ENCODE assay signal across 14 cellular contexts in genomic region chr1:92837062-92837461, GRCh38. TPM values are rescaled to one million over a fixed set of nuclear protein-coding genes. Genes with fewer than 3 reads are reported as not detected.
DNase-seq lines count a peak whose midpoint lies in the region; ATAC-seq, FAIRE-seq and TF ChIP-seq lines count a peak whose summit lies in the region.
"Had no signal": no experiment of that assay in that cellular context is flagged by ENCODE, and none has a peak within 500 bp of the region (broad histone marks: within the 10 kb centered on the region; RNA-seq: fewer than 3 reads in every experiment).

No MANE protein-coding gene starts in this region.

- POLR2A ChIA-PET in CD8-positive, alpha-beta memory T cell (lab: Charles Lee): interaction anchor here (1.5 kb wide), 1 partner anchor 125 kb away, joined by 14 read pairs; no protein-coding TSS in a partner anchor
- POLR2A ChIA-PET in activated B cell treated with CpG ODN at 0.5 μM for 24 hours (lab: Charles Lee): interaction anchor here (0.6 kb wide), 1 partner anchor 9 kb away, joined by 3 read pairs; no protein-coding TSS in a partner anchor

- TF ChIP-seq CTCF in AG10803 (conservative IDR thresholded peaks at IDR 0.05; ENCODE audit: low read length) (no peak), activated B cell treated with CpG ODN at 0.5 μM for 24 hours (IDR thresholded peaks at IDR 0.05) (no peak), keratinocyte (optimal IDR thresholded peaks at IDR 0.05 in 1 of 3, IDR thresholded peaks at IDR 0.05 in 1 of 3, conservative IDR thresholded peaks at IDR 0.05 in 1 of 3; ENCODE audit: extremely low read depth in 1 of 3, insufficient read depth in 2 of 3, low read length in 3 of 3) (no peak), heart right ventricle (IDR thresholded peaks at IDR 0.05) (no peak)

- H3K27me3 ChIP-seq in CD8-positive, alpha-beta memory T cell (ENCODE audit: insufficient read depth, low read length, poor library complexity, severe bottlenecking): no peaks in the 10 kb centered on the region
- H3K27me3 ChIP-seq in keratinocyte (ENCODE audit: control insufficient read depth, extremely low read depth, insufficient read depth, low read length) (no peaks in the 10 kb centered on the region), heart right ventricle (no peaks in the 10 kb centered on the region)
- H3K27me3 ChIP-seq: hepatocyte had no signal

- FAIRE-seq in keratinocyte (lab: Jason Lieb, UNC): no peak

- H3K4me2 ChIP-seq in keratinocyte (ENCODE audit: control insufficient read depth, extremely low read depth, insufficient read depth, low read depth, low read length): peak overlapping the region; percentile 38

- no peaks in the 10 kb centered on the region for H3K27me3 Mint-ChIP-seq in CD8-positive, alpha-beta memory T cell
- no peaks in the 10 kb centered on the region for H3K27me3 Mint-ChIP-seq in activated B cell treated with CpG ODN at 0.5 μM for 24 hours

- no peak for ATAC-seq in activated B cell treated with CpG ODN at 0.5 μM for 24 hours (ENCODE audit: low read depth)
- ATAC-seq in heart right ventricle: no peak
- ATAC-seq: activated CD4-positive, CD25-positive, alpha-beta regulatory T cell treated with anti-CD3 and anti-CD28 coated beads, Interleukin-2, amount 50 U/mL, for 24 hours; left ventricle myocardium superior had no signal

- peaks cover 83 to 92% (median 89%) of the 10 kb centered on the region in 3 donors for H3K4me1 Mint-ChIP-seq in CD8-positive, alpha-beta memory T cell
- H3K4me1 Mint-ChIP-seq in activated B cell treated with CpG ODN at 0.5 μM for 24 hours: peaks cover 72% of the 10 kb centered on the region

- H3K4me3 ChIP-seq in AG10803 (ENCODE audit: low read length): no peak overlapping the region
- H3K4me3 ChIP-seq in CD8-positive, alpha-beta memory T cell (ENCODE audit: low read length): no peak overlapping the region
- no peak overlapping the region for H3K4me3 ChIP-seq in keratinocyte (ENCODE audit: control insufficient read depth in 2 of 3, extremely low read depth in 1 of 3, insufficient read depth in 2 of 3, low read depth in 1 of 3, low read length in 3 of 3)
- no peak overlapping the region for H3K4me3 ChIP-seq in heart right ventricle
- H3K4me3 ChIP-seq: hepatocyte had no signal

- peaks cover 51% of the 10 kb centered on the region for H4K20me1 ChIP-seq in keratinocyte (ENCODE audit: control insufficient read depth, extremely low read depth, insufficient read depth, low read length)

- H3K9ac ChIP-seq in keratinocyte (ENCODE audit: control insufficient read depth, extremely low read depth, insufficient read depth, low read length): no peak overlapping the region

- H3K9me3 Mint-ChIP-seq in CD8-positive, alpha-beta memory T cell: peaks cover 0 to 1% (median 0%) of the 10 kb centered on the region in 5 donors
- H3K9me3 Mint-ChIP-seq in activated B cell treated with CpG ODN at 0.5 μM for 24 hours: no peaks in the 10 kb centered on the region

- intact Hi-C loops in activated B cell treated with CpG ODN at 0.5 μM for 24 hours (cut with micrococcal nuclease) (loop anchor here (10.0 kb wide), 1 partner anchor 1038 kb away; the partner anchor contains the start of gene DNTTIP2), heart right ventricle (cut with DNase I) (loop anchor here in 1 of 10 donors (10.0 kb wide), 1 partner anchor 1038 kb away; the partner anchor contains the start of gene DNTTIP2)

- no peaks in the 10 kb centered on the region for H3K9me3 ChIP-seq in CD8-positive, alpha-beta memory T cell (ENCODE audit: low read length)
- H3K9me3 ChIP-seq in keratinocyte (ENCODE audit: control insufficient read depth, low read depth, low read length) (no peaks in the 10 kb centered on the region), heart right ventricle (no peaks in the 10 kb centered on the region)
- H3K9me3 ChIP-seq: Caco-2 had no signal

- H3K9me1 ChIP-seq in keratinocyte (ENCODE audit: control insufficient read depth, extremely low read depth, insufficient read depth, low read length): no peaks in the 10 kb centered on the region

- peak overlapping the region in 7 of 8 donors; percentile 41 to 98 (median 88) for H3K27ac Mint-ChIP-seq in CD8-positive, alpha-beta memory T cell
- H3K27ac Mint-ChIP-seq in activated B cell treated with CpG ODN at 0.5 μM for 24 hours: peak overlapping the region; percentile 41

- H3K4me3 Mint-ChIP-seq in CD8-positive, alpha-beta memory T cell: peak overlapping the region in 3 of 7 donors; percentile 4 to 26 (median 26)
- H3K4me3 Mint-ChIP-seq in activated B cell treated with CpG ODN at 0.5 μM for 24 hours: no peak overlapping the region

- H3K36me3 ChIP-seq in CD8-positive, alpha-beta memory T cell (ENCODE audit: insufficient read depth, low read length): peaks cover 72% of the 10 kb centered on the region
- peaks cover 36 to 43% of the 10 kb centered on the region in 2 experiments for H3K36me3 ChIP-seq in keratinocyte (ENCODE audit: control insufficient read depth in 2 of 2, extremely low read depth in 1 of 2, insufficient read depth in 2 of 2, low read length in 2 of 2)
- H3K36me3 ChIP-seq in heart right ventricle: peaks cover 0 to 88% (median 57%) of the 10 kb centered on the region in 9 donors

- dilution Hi-C loops in keratinocyte (cut with MboI; ENCODE audit: extremely low pct_ligation_motif_present, low sequenced_read_pairs): no loop called here

- peaks cover 7 to 95% (median 30%) of the 10 kb centered on the region in 3 donors for H3K36me3 Mint-ChIP-seq in CD8-positive, alpha-beta memory T cell
- peaks cover 98% of the 10 kb centered on the region for H3K36me3 Mint-ChIP-seq in activated B cell treated with CpG ODN at 0.5 μM for 24 hours (ENCODE audit: low read depth)

- peaks cover 72% of the 10 kb centered on the region for H3K4me1 ChIP-seq in CD8-positive, alpha-beta memory T cell (ENCODE audit: insufficient read depth, low read length)
- H3K4me1 ChIP-seq in keratinocyte (ENCODE audit: control insufficient read depth, extremely low read depth, insufficient read depth, low read length) (peaks cover 22% of the 10 kb centered on the region), heart right ventricle (peaks cover 5 to 73% (median 57%) of the 10 kb centered on the region in 9 donors)

- H3K79me2 ChIP-seq in keratinocyte (ENCODE audit: control insufficient read depth, insufficient read depth, low read length): peaks cover 87% of the 10 kb centered on the region

- no peak overlapping the region for H2AFZ ChIP-seq in keratinocyte (ENCODE audit: control insufficient read depth, low read length)
- H2AFZ ChIP-seq: hepatocyte had no signal

- WGBS in heart right ventricle, 2 donors: 88 to 91% methylated on average over 2 of the region's 2 CpGs

- DNase-seq in AG10803 (ENCODE audit: low read depth) (peak; percentile 29), activated B cell treated with CpG ODN at 0.5 μM for 24 hours (no peak), keratinocyte (ENCODE audit: low read depth, low spot score) (no peak), D341Med (ENCODE audit: low spot score) (no peak), heart right ventricle (no peak), pons (ENCODE audit: low spot score) (no peak)
- DNase-seq in CD8-positive, alpha-beta memory T cell: no peak
- no peak for DNase-seq in effector CD4-positive, alpha-beta T cell
- DNase-seq: activated gamma-delta T cell treated with Interleukin-2 at 50 U/mL for 16 hours, Caco-2, left ventricle myocardium superior, NCI-H1048 had no signal

- CTCF ChIA-PET in CD8-positive, alpha-beta memory T cell (lab: Charles Lee): interaction anchor here (1.2 kb wide), 1 partner anchor 157 kb away, joined by 6 read pairs; no protein-coding TSS in a partner anchor
- CTCF ChIA-PET in activated B cell treated with CpG ODN at 0.5 μM for 24 hours (lab: Charles Lee): no interaction called here

- H3K27ac ChIP-seq in CD8-positive, alpha-beta memory T cell (ENCODE audit: low read depth, low read length): no peak overlapping the region
- H3K27ac ChIP-seq in keratinocyte (ENCODE audit: control insufficient read depth, insufficient read depth, low read length) (no peak overlapping the region), heart right ventricle (no peak overlapping the region)
- H3K27ac ChIP-seq: hepatocyte had no signal

RNA-seq across cellular contexts. Expression of gene RPL5, which starts 5.2 kb away (rescaled TPM):
- total RNA-seq in CD8-positive, alpha-beta memory T cell: 1,000 to 10,000 TPM; 1,428 to 1,468 TPM
- 2,256 TPM for polyA plus RNA-seq in CD8-positive, alpha-beta memory T cell
- 1,685 and 1,766 TPM in 2 replicates for total RNA-seq in activated B cell treated with CpG ODN at 0.5 μM for 24 hours
- polyA plus RNA-seq in keratinocyte: 1,742 to 2,236 TPM (median 1,934 TPM) in 3 replicates
- polyA plus RNA-seq in keratinocyte (2011; ENCODE audit: low read depth): 3,127 TPM
- polyA plus RNA-seq in keratinocyte (2011; cell fraction: cytosol; rRNA removed): 1,592 and 2,141 TPM in 2 replicates
- 469 and 669 TPM in 2 replicates for polyA plus RNA-seq in keratinocyte (2011; cell fraction: nucleus; rRNA removed)
- 2,418 and 2,706 TPM in 2 replicates for polyA plus RNA-seq in keratinocyte (2012; ENCODE audit: low replicate concordance)
- 874 to 1,241 TPM (median 1,194 TPM) in 3 replicates for polyA minus RNA-seq in keratinocyte
- polyA minus RNA-seq in keratinocyte (2011; cell fraction: cytosol; rRNA and poly(A)+ RNA removed): 704 TPM
- 151 and 221 TPM in 2 replicates for polyA minus RNA-seq in keratinocyte (2011; cell fraction: nucleus; rRNA and poly(A)+ RNA removed)
- 100 to 1,000 TPM; 468 to 646 (median 544) TPM for total RNA-seq in heart right ventricle
- 1,000 to 10,000 TPM; 1,383 to 1,695 TPM for polyA plus RNA-seq in heart right ventricle

RNA-seq across cellular contexts. Expression of gene EVI5, which starts 52.2 kb away (rescaled TPM):
- total RNA-seq in CD8-positive, alpha-beta memory T cell: 10 to 100 TPM; 27.4 to 27.7 TPM
- 0.10 TPM for polyA plus RNA-seq in CD8-positive, alpha-beta memory T cell
- total RNA-seq in activated B cell treated with CpG ODN at 0.5 μM for 24 hours (18.2 and 27.4 TPM in 2 replicates), heart right ventricle (10 to 100 TPM; 20.5 to 46.2 (median 27.4) TPM)
- polyA plus RNA-seq in keratinocyte (11.2 to 25.4 TPM (median 23.2 TPM) in 3 replicates), heart right ventricle (1 to 10 TPM; 4.6 to 5.0 TPM)
- polyA plus RNA-seq in keratinocyte (2011; ENCODE audit: low read depth): 231 TPM
- 12.5 and 18.7 TPM in 2 replicates for polyA plus RNA-seq in keratinocyte (2011; cell fraction: cytosol; rRNA removed)
- polyA plus RNA-seq in keratinocyte (2011; cell fraction: nucleus; rRNA removed): 17.6 and 22.9 TPM in 2 replicates
- 8.4 and 23.4 TPM in 2 replicates for polyA plus RNA-seq in keratinocyte (2012; ENCODE audit: low replicate concordance)
- 7.9 to 28.7 TPM (median 10.5 TPM) in 3 replicates for polyA minus RNA-seq in keratinocyte
- 54.3 TPM for polyA minus RNA-seq in keratinocyte (2011; cell fraction: cytosol; rRNA and poly(A)+ RNA removed)
- polyA minus RNA-seq in keratinocyte (2011; cell fraction: nucleus; rRNA and poly(A)+ RNA removed): 36.1 and 68.0 TPM in 2 replicates
